In the genomic region with DNA sequence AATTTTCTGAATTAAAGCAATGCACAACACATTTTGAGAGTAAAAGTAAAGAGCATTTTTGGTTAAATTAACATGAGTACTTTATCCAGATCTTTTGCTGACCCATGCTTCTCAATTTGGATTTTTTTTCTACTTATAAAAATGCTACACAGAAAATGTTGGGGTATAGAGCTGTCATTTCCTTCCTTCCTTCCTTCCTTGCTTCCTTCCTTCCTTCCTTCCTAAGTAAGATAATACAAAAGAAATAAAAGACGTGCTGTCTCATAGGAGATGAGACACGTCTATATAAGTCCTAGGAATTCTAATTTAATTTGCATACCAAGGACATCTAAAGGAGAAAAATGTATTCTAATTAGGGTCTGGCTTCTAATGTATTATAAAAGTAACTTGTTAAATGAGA, we compare ENCODE assay signal across 3 cellular contexts.
TF ChIP-seq lines count a peak whose summit lies in the region.

No MANE protein-coding gene starts in this region.

TF ChIP-seq in HCT116, 20 proteins besides CTCF, POLR2A, EP300 and RAD21:
- no peak for TF ChIP-seq JUND (IDR thresholded peaks at IDR 0.05)
- TF ChIP-seq SRF (IDR thresholded peaks at IDR 0.05; ENCODE audit: low read depth) = no peak
- no peak for TF ChIP-seq YY1 (IDR thresholded peaks at IDR 0.05; ENCODE audit: extremely low read depth, insufficient replicate concordance, low read depth, low read length)

TF ChIP-seq in K562, 482 proteins besides CTCF, POLR2A, EP300 and RAD21:
- TF ChIP-seq ZNF41 (CRISPR knock-in tag; conservative IDR thresholded peaks at IDR 0.05) (no peak), MNT (conservative IDR thresholded peaks at IDR 0.05) (0 out of 4 replicates have a peak, but pooled peaks of 1 of the 2 experiments have one; percentile 27)

TF ChIP-seq in WTC11, 78 proteins besides CTCF, POLR2A, EP300 and RAD21:
- no peak for TF ChIP-seq ZNF232 (CRISPR knock-in tag; IDR thresholded peaks at IDR 0.05)
- no peak for TF ChIP-seq IRF2 (CRISPR knock-in tag; IDR thresholded peaks at IDR 0.05; ENCODE audit: borderline replicate concordance, low read depth)
- TF ChIP-seq PREB (CRISPR knock-in tag; IDR thresholded peaks at IDR 0.05; ENCODE audit: borderline replicate concordance) = no peak
- no peak for TF ChIP-seq RELA (CRISPR knock-in tag; IDR thresholded peaks at IDR 0.05; ENCODE audit: borderline replicate concordance)
- TF ChIP-seq, protein P1, sequence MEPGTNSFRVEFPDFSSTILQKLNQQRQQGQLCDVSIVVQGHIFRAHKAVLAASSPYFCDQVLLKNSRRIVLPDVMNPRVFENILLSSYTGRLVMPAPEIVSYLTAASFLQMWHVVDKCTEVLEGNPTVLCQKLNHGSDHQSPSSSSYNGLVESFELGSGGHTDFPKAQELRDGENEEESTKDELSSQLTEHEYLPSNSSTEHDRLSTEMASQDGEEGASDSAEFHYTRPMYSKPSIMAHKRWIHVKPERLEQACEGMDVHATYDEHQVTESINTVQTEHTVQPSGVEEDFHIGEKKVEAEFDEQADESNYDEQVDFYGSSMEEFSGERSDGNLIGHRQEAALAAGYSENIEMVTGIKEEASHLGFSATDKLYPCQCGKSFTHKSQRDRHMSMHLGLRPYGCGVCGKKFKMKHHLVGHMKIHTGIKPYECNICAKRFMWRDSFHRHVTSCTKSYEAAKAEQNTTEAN (CRISPR knock-in tag; IDR thresholded peaks at IDR 0.05) = no peak
- TF ChIP-seq FOXJ3 (CRISPR knock-in tag; IDR thresholded peaks at IDR 0.05; ENCODE audit: borderline replicate concordance) = no peak
- TF ChIP-seq, protein P2, sequence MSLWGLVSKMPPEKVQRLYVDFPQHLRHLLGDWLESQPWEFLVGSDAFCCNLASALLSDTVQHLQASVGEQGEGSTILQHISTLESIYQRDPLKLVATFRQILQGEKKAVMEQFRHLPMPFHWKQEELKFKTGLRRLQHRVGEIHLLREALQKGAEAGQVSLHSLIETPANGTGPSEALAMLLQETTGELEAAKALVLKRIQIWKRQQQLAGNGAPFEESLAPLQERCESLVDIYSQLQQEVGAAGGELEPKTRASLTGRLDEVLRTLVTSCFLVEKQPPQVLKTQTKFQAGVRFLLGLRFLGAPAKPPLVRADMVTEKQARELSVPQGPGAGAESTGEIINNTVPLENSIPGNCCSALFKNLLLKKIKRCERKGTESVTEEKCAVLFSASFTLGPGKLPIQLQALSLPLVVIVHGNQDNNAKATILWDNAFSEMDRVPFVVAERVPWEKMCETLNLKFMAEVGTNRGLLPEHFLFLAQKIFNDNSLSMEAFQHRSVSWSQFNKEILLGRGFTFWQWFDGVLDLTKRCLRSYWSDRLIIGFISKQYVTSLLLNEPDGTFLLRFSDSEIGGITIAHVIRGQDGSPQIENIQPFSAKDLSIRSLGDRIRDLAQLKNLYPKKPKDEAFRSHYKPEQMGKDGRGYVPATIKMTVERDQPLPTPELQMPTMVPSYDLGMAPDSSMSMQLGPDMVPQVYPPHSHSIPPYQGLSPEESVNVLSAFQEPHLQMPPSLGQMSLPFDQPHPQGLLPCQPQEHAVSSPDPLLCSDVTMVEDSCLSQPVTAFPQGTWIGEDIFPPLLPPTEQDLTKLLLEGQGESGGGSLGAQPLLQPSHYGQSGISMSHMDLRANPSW (CRISPR knock-in tag; conservative IDR thresholded peaks at IDR 0.05; ENCODE audit: low read depth) = no peak
- no peak for TF ChIP-seq CDX4 (CRISPR knock-in tag; IDR thresholded peaks at IDR 0.05; ENCODE audit: borderline replicate concordance)
- TF ChIP-seq ESRRA (CRISPR knock-in tag; IDR thresholded peaks at IDR 0.05; ENCODE audit: borderline replicate concordance) = no peak
- no peak for TF ChIP-seq E2F1 (CRISPR knock-in tag; IDR thresholded peaks at IDR 0.05)
- no peak for TF ChIP-seq ZNF219 (CRISPR knock-in tag; IDR thresholded peaks at IDR 0.05; ENCODE audit: borderline replicate concordance)
- TF ChIP-seq, protein P3, sequence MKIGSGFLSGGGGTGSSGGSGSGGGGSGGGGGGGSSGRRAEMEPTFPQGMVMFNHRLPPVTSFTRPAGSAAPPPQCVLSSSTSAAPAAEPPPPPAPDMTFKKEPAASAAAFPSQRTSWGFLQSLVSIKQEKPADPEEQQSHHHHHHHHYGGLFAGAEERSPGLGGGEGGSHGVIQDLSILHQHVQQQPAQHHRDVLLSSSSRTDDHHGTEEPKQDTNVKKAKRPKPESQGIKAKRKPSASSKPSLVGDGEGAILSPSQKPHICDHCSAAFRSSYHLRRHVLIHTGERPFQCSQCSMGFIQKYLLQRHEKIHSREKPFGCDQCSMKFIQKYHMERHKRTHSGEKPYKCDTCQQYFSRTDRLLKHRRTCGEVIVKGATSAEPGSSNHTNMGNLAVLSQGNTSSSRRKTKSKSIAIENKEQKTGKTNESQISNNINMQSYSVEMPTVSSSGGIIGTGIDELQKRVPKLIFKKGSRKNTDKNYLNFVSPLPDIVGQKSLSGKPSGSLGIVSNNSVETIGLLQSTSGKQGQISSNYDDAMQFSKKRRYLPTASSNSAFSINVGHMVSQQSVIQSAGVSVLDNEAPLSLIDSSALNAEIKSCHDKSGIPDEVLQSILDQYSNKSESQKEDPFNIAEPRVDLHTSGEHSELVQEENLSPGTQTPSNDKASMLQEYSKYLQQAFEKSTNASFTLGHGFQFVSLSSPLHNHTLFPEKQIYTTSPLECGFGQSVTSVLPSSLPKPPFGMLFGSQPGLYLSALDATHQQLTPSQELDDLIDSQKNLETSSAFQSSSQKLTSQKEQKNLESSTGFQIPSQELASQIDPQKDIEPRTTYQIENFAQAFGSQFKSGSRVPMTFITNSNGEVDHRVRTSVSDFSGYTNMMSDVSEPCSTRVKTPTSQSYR (CRISPR knock-in tag; IDR thresholded peaks at IDR 0.05) = no peak
- TF ChIP-seq SP1 (CRISPR knock-in tag; conservative IDR thresholded peaks at IDR 0.05) = no peak
- no peak for TF ChIP-seq JUN (CRISPR knock-in tag; IDR thresholded peaks at IDR 0.05)
- TF ChIP-seq ZNF425 (CRISPR knock-in tag; conservative IDR thresholded peaks at IDR 0.05) = no peak
- TF ChIP-seq E2F5 (CRISPR knock-in tag; IDR thresholded peaks at IDR 0.05) = no peak
- TF ChIP-seq NR3C1 (CRISPR knock-in tag; conservative IDR thresholded peaks at IDR 0.05; ENCODE audit: low read depth) = no peak
